In genomic region chr13:24684600-24684998, GRCh38 we compare ENCODE assay signal across 9 cellular contexts. TPM values are rescaled to one million over a fixed set of nuclear protein-coding genes. Genes with fewer than 3 reads are reported as not detected.
DNase-seq lines count a peak whose midpoint lies in the region; ATAC-seq and TF ChIP-seq lines count a peak whose summit lies in the region.
"Had no signal": no experiment of that assay in that cellular context is flagged by ENCODE, and none has a peak within 500 bp of the region (broad histone marks: within the 10 kb centered on the region; RNA-seq: fewer than 3 reads in every experiment).

No MANE protein-coding gene starts in this region.

- no peaks in the 10 kb centered on the region for H3K36me3 ChIP-seq in prostate gland

- H3K9me3 Mint-ChIP-seq in natural killer cell = no peaks in the 10 kb centered on the region

- no peaks in the 10 kb centered on the region for H3K9me3 ChIP-seq in prostate gland
- H3K9me3 ChIP-seq: psoas muscle had no signal

- peak overlapping the region; percentile 33 for H3K4me3 Mint-ChIP-seq in natural killer cell

- 42% methylated on average over 2 of the region's 4 CpGs for WGBS in prostate gland

- H3K27ac Mint-ChIP-seq in natural killer cell = no peak overlapping the region

- intact Hi-C loops in natural killer cell (cut with micrococcal nuclease) = loop anchor here (5.0 kb wide), 1 partner anchor 67 kb away; no protein-coding TSS in a partner anchor
- intact Hi-C loops in prostate gland (cut with DNase I) = no loop called here

- H3K4me1 ChIP-seq in prostate gland (replicated peaks) = no peaks in the 10 kb centered on the region
- H3K4me1 ChIP-seq: psoas muscle had no signal

- no peak for TF ChIP-seq POLR2A in prostate gland (IDR thresholded peaks at IDR 0.05)

- no peak for TF ChIP-seq CTCF in natural killer cell (IDR thresholded peaks at IDR 0.05)
- TF ChIP-seq CTCF in prostate gland (IDR thresholded peaks at IDR 0.05) = no peak

- H3K27me3 ChIP-seq in prostate gland (replicated peaks; ENCODE audit: insufficient read depth) = no peaks in the 10 kb centered on the region

- H3K4me1 Mint-ChIP-seq in natural killer cell = peaks cover 31 to 40% of the 10 kb centered on the region in 2 donors

- H3K4me3 ChIP-seq in prostate gland = no peak overlapping the region
- H3K4me3 ChIP-seq: psoas muscle had no signal

- ATAC-seq in GM18502 (IDR thresholded peaks at IDR 0.05; ENCODE audit: poor library complexity, unreplicated experiment) = peak; percentile 39
- peak; percentile 45 for ATAC-seq in HG02759 (IDR thresholded peaks at IDR 0.05; ENCODE audit: unreplicated experiment)
- ATAC-seq in natural killer cell = peak; percentile 37 to 67 (median 48)

- H3K27ac ChIP-seq in prostate gland = no peak overlapping the region
- H3K27ac ChIP-seq: psoas muscle had no signal

- H3K27me3 Mint-ChIP-seq in natural killer cell (ENCODE audit: low read depth in 2 of 2) = peaks cover 41 to 52% of the 10 kb centered on the region in 2 donors

- DNase-seq in activated T-cell treated with anti-CD3 and anti-CD28 coated beads for 4 hours (peak; percentile 11), natural killer cell (no peak), prostate gland (ENCODE audit: low spot score) (no peak), T-helper 9 cell (no peak), NCI-H1092 treated with DMSO at 0.1 percent for 48 hours (lab: John Stamatoyannopoulos, UW) (no peak), midbrain (lab: John Stamatoyannopoulos, UW) (no peak)

- no peaks in the 10 kb centered on the region for H3K36me3 Mint-ChIP-seq in natural killer cell

RNA-seq across cellular contexts. Expression of gene ATP12A, which starts 4.4 kb away (rescaled TPM):
- total RNA-seq in natural killer cell (not detected), prostate gland (under 1 TPM; 0.09 to 0.91 TPM)
- total RNA-seq: psoas muscle had no signal
